In the genomic region with DNA sequence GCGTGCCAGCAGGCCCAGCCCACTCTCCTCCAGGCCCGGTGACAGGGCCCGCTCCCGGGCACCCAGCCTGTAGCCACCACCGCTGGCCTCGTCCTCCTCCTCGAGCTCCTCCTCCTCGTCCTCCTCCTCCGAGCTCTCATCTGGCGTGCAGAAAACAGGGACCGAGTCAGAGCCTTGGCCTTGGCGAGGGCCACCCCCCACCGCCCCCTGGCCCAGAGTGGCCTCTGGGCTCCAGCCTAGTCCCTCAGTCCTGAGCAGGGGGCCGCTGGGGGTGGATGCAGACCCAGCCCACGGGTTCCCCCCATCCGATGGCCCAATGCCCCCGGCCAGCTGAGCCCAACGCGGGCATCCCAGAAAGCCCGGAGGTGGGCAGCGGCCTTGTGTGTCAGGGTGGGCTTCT, we compare ENCODE assay signal across 16 cellular contexts.
DNase-seq lines count a peak whose midpoint lies in the region; ATAC-seq, FAIRE-seq and TF ChIP-seq lines count a peak whose summit lies in the region.
"Had no signal": no experiment of that assay in that cellular context is flagged by ENCODE, and none has a peak within 500 bp of the region (broad histone marks: within the 10 kb centered on the region; RNA-seq: fewer than 3 reads in every experiment).

No MANE protein-coding gene starts in this region.

- H3K79me1 ChIP-seq in neuronal stem cell (ENCODE audit: low read depth, low read length), result peaks cover 6% of the 10 kb centered on the region

- peak overlapping the region; percentile 5 for H3K18ac ChIP-seq in neuronal stem cell (ENCODE audit: low read length)

- peaks cover 9% of the 10 kb centered on the region for H3K27me3 Mint-ChIP-seq in endothelial cell (ENCODE audit: unreplicated experiment)
- H3K27me3 Mint-ChIP-seq: CD4-positive, alpha-beta memory T cell had no signal

- no peak overlapping the region for H3K27ac ChIP-seq in neuronal stem cell (replicated peaks; ENCODE audit: low read length)
- H3K27ac ChIP-seq: 22Rv1, A549, BLaER1 had no signal

- H2BK5ac ChIP-seq in neuronal stem cell (ENCODE audit: low read length), result peak overlapping the region; percentile 19

- no peak overlapping the region for H2AK5ac ChIP-seq in neuronal stem cell (ENCODE audit: low read depth, low read length)

- peaks cover 52% of the 10 kb centered on the region for H3K36me3 Mint-ChIP-seq in endothelial cell (ENCODE audit: low read depth, unreplicated experiment)

- H3K9ac ChIP-seq in neuronal stem cell (ENCODE audit: low read depth, low read length, poor library complexity), result peak overlapping the region; percentile 60
- H3K9ac ChIP-seq: BLaER1 had no signal

- TF ChIP-seq CTCF in endothelial cell (IDR thresholded peaks at IDR 0.05; ENCODE audit: unreplicated experiment), result no peak

- H4K91ac ChIP-seq in neuronal stem cell (ENCODE audit: low read depth, low read length, poor library complexity), result no peak overlapping the region

- peak; percentile 61 for DNase-seq in Right ventricle myocardium inferior (ENCODE audit: missing footprints)
- DNase-seq in cardiac septum (ENCODE audit: low spot score), result no peak
- DNase-seq in endothelial cell (ENCODE audit: low spot score), result no peak
- DNase-seq in neuronal stem cell (ENCODE audit: low spot score), result no peak
- no peak for DNase-seq in GM19239 (ENCODE audit: insufficient read length, low spot score)
- no peak for DNase-seq in activated CD4-positive, alpha-beta T cell treated with anti-CD3 and anti-CD28 coated beads, Interleukin-2, amount 50 U/mL, for 48 hours
- DNase-seq: CD4-positive, alpha-beta memory T cell; DMS79 treated with DMSO at 0.1 percent for 48 hours; GF-D8 had no signal

- H3K4me3 Mint-ChIP-seq in endothelial cell (ENCODE audit: unreplicated experiment), result peak overlapping the region; percentile 60
- H3K4me3 Mint-ChIP-seq: CD14-positive monocyte; CD4-positive, alpha-beta memory T cell; GM23338 had no signal

- H3K36me3 ChIP-seq in neuronal stem cell (replicated peaks in 1 of 2; ENCODE audit: control insufficient read depth in 2 of 2, insufficient read depth in 2 of 2, low read length in 2 of 2), result peaks cover 27 to 78% of the 10 kb centered on the region in 2 donors

- H3K9me3 ChIP-seq in neuronal stem cell (replicated peaks in 1 of 2; ENCODE audit: control insufficient read depth in 2 of 2, insufficient read depth in 1 of 2, low read depth in 1 of 2, low read length in 2 of 2), result peaks cover 16 to 37% of the 10 kb centered on the region in 2 donors
- H3K9me3 ChIP-seq: A549 had no signal

- H2BK15ac ChIP-seq in neuronal stem cell (ENCODE audit: low read length), result no peak overlapping the region

- H2BK12ac ChIP-seq in neuronal stem cell (ENCODE audit: low read length), result no peak overlapping the region

- H3K4me3 ChIP-seq in neuronal stem cell (ENCODE audit: low read length in 2 of 2), result no peak overlapping the region
- H3K4me3 ChIP-seq: A549, BLaER1, GM23338 had no signal

- no peak for ATAC-seq in Right ventricle myocardium inferior
- ATAC-seq in GM19351 (IDR thresholded peaks at IDR 0.05; ENCODE audit: unreplicated experiment), result no peak
- ATAC-seq: GM23338 had no signal

- no peak overlapping the region for H2AFZ ChIP-seq in neuronal stem cell (ENCODE audit: low read length)
- H2AFZ ChIP-seq: GM23338 had no signal

- H3K14ac ChIP-seq in neuronal stem cell (ENCODE audit: low read length), result no peak overlapping the region

- peaks cover 0 to 11% of the 10 kb centered on the region in 2 donors for H3K4me1 ChIP-seq in neuronal stem cell (ENCODE audit: control insufficient read depth in 2 of 2, insufficient read depth in 1 of 2, low read depth in 1 of 2, low read length in 2 of 2)
- H3K4me1 ChIP-seq: A549, BLaER1 had no signal

- no peak overlapping the region for H3K4ac ChIP-seq in neuronal stem cell (ENCODE audit: low read length)

- intact Hi-C loops in Right ventricle myocardium inferior (cut with DNase I), result no loop called here
- intact Hi-C loops in cardiac septum (cut with DNase I), result no loop called here

- H2BK120ac ChIP-seq in neuronal stem cell (ENCODE audit: low read depth, low read length), result no peak overlapping the region

- H3K27ac Mint-ChIP-seq in endothelial cell (ENCODE audit: unreplicated experiment), result no peak overlapping the region
- H3K27ac Mint-ChIP-seq: CD4-positive, alpha-beta memory T cell; GM23338 had no signal

- WGBS in neuronal stem cell (ENCODE audit: extremely low coverage in 2 of 2, insufficient read length in 2 of 2, insufficient replicate concordance in 1 of 2), 2 donors, result no CpG with 5 or more reads among the region's 21 CpGs

- peak overlapping the region; percentile 43 for H3K23ac ChIP-seq in neuronal stem cell (ENCODE audit: low read depth, low read length, poor library complexity)

- peaks cover 11% of the 10 kb centered on the region for H3K9me3 Mint-ChIP-seq in endothelial cell (ENCODE audit: unreplicated experiment)
- H3K9me3 Mint-ChIP-seq: CD14-positive monocyte had no signal

- H3K27me3 ChIP-seq in neuronal stem cell (ENCODE audit: control insufficient read depth in 3 of 3, insufficient read depth in 3 of 3, low read depth in 1 of 3, low read length in 3 of 3), result peaks cover 0 to 17% (median 2%) of the 10 kb centered on the region in 3 experiments
- H3K27me3 ChIP-seq: BLaER1 had no signal

- no peak for FAIRE-seq in GM19239 (lab: Jason Lieb, UNC)
- FAIRE-seq: A549, H54 had no signal

- H3K4me1 Mint-ChIP-seq in endothelial cell (ENCODE audit: unreplicated experiment), result no peaks in the 10 kb centered on the region
- H3K4me1 Mint-ChIP-seq: CD14-positive monocyte; CD4-positive, alpha-beta memory T cell had no signal

- H3K4me2 ChIP-seq in neuronal stem cell (ENCODE audit: insufficient read depth, low read length, poor library complexity, severe bottlenecking), result no peak overlapping the region
- H3K4me2 ChIP-seq: A549, BLaER1, GM23338 had no signal

- no peak overlapping the region for H4K8ac ChIP-seq in neuronal stem cell (ENCODE audit: low read depth, low read length)
